ENCODE assay signal across 8 cellular contexts in genomic region chr9:42743030-42743813, GRCh38.
A peak's percentile ranks its signal among the peaks of the same experiment; 100 is the strongest.
DNase-seq lines count a peak whose midpoint lies in the region; ATAC-seq lines count a peak whose summit lies in the region.
"Not testable (repeated sequence)": the region's sequence is repeated elsewhere in the genome, so short reads cannot be mapped to it uniquely, and the experiment has no call there.

No MANE protein-coding gene starts in this region.

- not testable (repeated sequence) for H3K27me3 ChIP-seq in SJCRH30

- not testable (repeated sequence) for H3K27ac ChIP-seq in SJCRH30

- H3K4me1 ChIP-seq in SJCRH30 = not testable (repeated sequence)

- not testable (repeated sequence) for H3K4me3 ChIP-seq in SJCRH30

- H3K9me3 ChIP-seq in SJCRH30 (replicated peaks) = not testable (repeated sequence)

- H3K36me3 ChIP-seq in SJCRH30 = not testable (repeated sequence)

- ATAC-seq in GM21723 (IDR thresholded peaks at IDR 0.05; ENCODE audit: unreplicated experiment) = peak; percentile 62

- DNase-seq in COLO668 (lab: John Stamatoyannopoulos, UW; ENCODE audit: unreplicated experiment) (peak; percentile 55), NCI-H1048 (lab: John Stamatoyannopoulos, UW) (peak; percentile 47), SJCRH30 (peak; percentile 61 to 77), fibroblast of gingiva (ENCODE audit: low read depth) (peak; percentile 26), middle frontal gyrus (ENCODE audit: extremely low spot score, low spot score) (peak; percentile 76)
- DNase-seq in activated T-helper 1 cell treated with anti-CD3 and anti-CD28 coated beads, Interleukin-2, amount 50 U/mL, for 16 hours (ENCODE audit: low read depth in 1 of 2, low spot score in 1 of 2) = peak; percentile 26 to 40
- peak; percentile 11 for DNase-seq in stimulated activated CD8-positive, alpha-beta memory T cell treated with anti-CD3 and anti-CD28 coated beads, Interleukin-12 subunit alpha, Interleukin-12 subunit beta, amount 100 ng/mL, for 24 hours (ENCODE audit: extremely low read depth)

Comparison
In these comparisons a context has a peak if more than half of its experiments do, and no peak if none do; other contexts are left out.
1. DNase-seq: peak in every context shown above with its lines; median percentile 76 in middle frontal gyrus; 69 in SJCRH30; 55 in COLO668; 47 in NCI-H1048; 33 in activated T-helper 1 cell treated with anti-CD3 and anti-CD28 coated beads, Interleukin-2, amount 50 U/mL, for 16 hours; 26 in fibroblast of gingiva; 11 in stimulated activated CD8-positive, alpha-beta memory T cell treated with anti-CD3 and anti-CD28 coated beads, Interleukin-12 subunit alpha, Interleukin-12 subunit beta, amount 100 ng/mL, for 24 hours.